14 cellular contexts compared by ENCODE assay signal in genomic region chr3:50484681-50485263, GRCh38. TPM values are rescaled to one million over a fixed set of nuclear protein-coding genes. Genes with fewer than 3 reads are reported as not detected.
"Had no signal": no experiment of that assay in that cellular context is flagged by ENCODE, and none has a peak within 500 bp of the region (broad histone marks: within the 10 kb centered on the region; RNA-seq: fewer than 3 reads in every experiment).

No MANE protein-coding gene starts in this region.

- H3K27me3 ChIP-seq: hepatocyte, stomach had no signal

- H3K36me3 ChIP-seq: stomach, thoracic aorta, WERI-Rb-1 had no signal

- H3K4me1 ChIP-seq: psoas muscle had no signal

- H3K27ac ChIP-seq: hepatocyte, psoas muscle, stomach, thoracic aorta, WERI-Rb-1 had no signal

- H2AFZ ChIP-seq: hepatocyte had no signal

- H3K4me3 Mint-ChIP-seq: activated CD8-positive, alpha-beta T cell treated with anti-CD3 and anti-CD28 coated beads, Interleukin-2, amount 10 ng/mL, durations not matched to agents 7 days and 5 days; activated T-helper 1 cell treated with anti-CD3 and anti-CD28 coated beads, Interleukin-12 subunit alpha, Interleukin-12 subunit beta, Interleukin-2, Interleukin-4 antibody, amounts not matched to agents 30 ng/mL and 10 ng/mL and 1 ng/mL, durations not matched to agents 14 hours and 24 hours and 36 hours had no signal

- H3K4me3 ChIP-seq: hepatocyte, psoas muscle, stomach, thoracic aorta had no signal

- H3K9me3 Mint-ChIP-seq: activated T-helper 1 cell treated with anti-CD3 and anti-CD28 coated beads, Interleukin-12 subunit alpha, Interleukin-12 subunit beta, Interleukin-2, Interleukin-4 antibody, amounts not matched to agents 30 ng/mL and 10 ng/mL and 1 ng/mL, durations not matched to agents 14 hours and 24 hours and 36 hours had no signal

- H3K4me2 ChIP-seq: hepatocyte had no signal

- H3K79me2 ChIP-seq: hepatocyte had no signal

- H3K27ac Mint-ChIP-seq: activated CD8-positive, alpha-beta T cell treated with anti-CD3 and anti-CD28 coated beads, Interleukin-2, amount 10 ng/mL, durations not matched to agents 7 days and 5 days; activated T-helper 1 cell treated with anti-CD3 and anti-CD28 coated beads, Interleukin-12 subunit alpha, Interleukin-12 subunit beta, Interleukin-2, Interleukin-4 antibody, amounts not matched to agents 30 ng/mL and 10 ng/mL and 1 ng/mL, durations not matched to agents 14 hours and 24 hours and 36 hours had no signal

- H3K9me3 ChIP-seq: psoas muscle, stomach, thoracic aorta had no signal

- DNase-seq: activated CD4-positive, alpha-beta T cell treated with anti-CD3 and anti-CD28 coated beads for 4 hours; activated CD8-positive, alpha-beta memory T cell treated with anti-CD3 and anti-CD28 coated beads, Interleukin-2, amount 50 U/mL, for 48 hours; activated CD8-positive, alpha-beta T cell treated with anti-CD3 and anti-CD28 coated beads, Interleukin-2, amount 10 ng/mL, durations not matched to agents 7 days and 5 days; activated naive CD4-positive, alpha-beta T cell treated with Interleukin-2 at 50 U/mL for 16 hours; effector memory CD4-positive, alpha-beta T cell; psoas muscle; stimulated activated CD4-positive, alpha-beta T cell treated with anti-CD3 and anti-CD28 coated beads, Interleukin-4, amount 100 ng/mL, for 1 hour; stomach; T-helper 1 cell; WERI-Rb-1 had no signal

RNA-seq across cellular contexts. Expression of gene CACNA2D2, which starts 18.7 kb away (rescaled TPM):
- total RNA-seq: epithelial cell of proximal tubule had no signal
